ENCODE assay signal across 8 cellular contexts in genomic region chr10:124539935-124540641, GRCh38.
DNase-seq lines count a peak whose midpoint lies in the region; ATAC-seq and TF ChIP-seq lines count a peak whose summit lies in the region.

No MANE protein-coding gene starts in this region.

- no peaks in the 10 kb centered on the region for H3K27me3 ChIP-seq in KMS-11 (ENCODE audit: insufficient read depth, low read depth)
- H3K27me3 ChIP-seq in effector memory CD4-positive, alpha-beta T cell (replicated peaks; ENCODE audit: control insufficient read depth, insufficient read depth, low read length, poor library complexity, severe bottlenecking) = no peaks in the 10 kb centered on the region

- peak overlapping the region; percentile 48; the same call in 1 of the 2 replicates for H3K4me2 ChIP-seq in KMS-11

- H2AFZ ChIP-seq in KMS-11 (ENCODE audit: low read depth) = peak overlapping the region; percentile 84; the same call in 1 of the 2 replicates

- no peak overlapping the region for H3K4me3 ChIP-seq in KMS-11 (IDR thresholded peaks at IDR 0.05; ENCODE audit: insufficient read depth, low read depth, low read length)
- no peak overlapping the region for H3K4me3 ChIP-seq in effector memory CD4-positive, alpha-beta T cell (ENCODE audit: insufficient read depth, low read depth, low read length, poor library complexity, severe bottlenecking)

- ATAC-seq in GM18868 (IDR thresholded peaks at IDR 0.05; ENCODE audit: unreplicated experiment) = peak; percentile 44

- no peaks in the 10 kb centered on the region for H3K9me3 ChIP-seq in effector memory CD4-positive, alpha-beta T cell (ENCODE audit: control insufficient read depth, low read length)

- peak; percentile 67 to 71 for DNase-seq in activated CD4-positive, alpha-beta T cell treated with anti-CD3 and anti-CD28 coated beads, Interleukin-2, amount 50 U/mL, for 48 hours
- DNase-seq in effector memory CD4-positive, alpha-beta T cell = peak; percentile 46 to 55 (median 46)
- DNase-seq in myocyte (ENCODE audit: low read depth) = peak; percentile 44
- peak; percentile 44 for DNase-seq in stimulated activated CD8-positive, alpha-beta memory T cell treated with anti-CD3 and anti-CD28 coated beads, Interleukin-7, amount 100 ng/mL, for 24 hours (ENCODE audit: low read depth)
- no peak for DNase-seq in NCI-H1105 treated with DMSO at 0.1 percent for 48 hours (lab: John Stamatoyannopoulos, UW)

- no peaks in the 10 kb centered on the region for H3K79me2 ChIP-seq in KMS-11 (ENCODE audit: insufficient read depth, low read depth)

- H3K27ac ChIP-seq in 22Rv1 (no peak overlapping the region), KMS-11 (no peak overlapping the region)
- no peak overlapping the region for H3K27ac ChIP-seq in effector memory CD4-positive, alpha-beta T cell (ENCODE audit: insufficient read depth, low read length, poor library complexity, severe bottlenecking)

- peaks cover 8% of the 10 kb centered on the region for H3K4me1 ChIP-seq in KMS-11 (ENCODE audit: low read depth, poor library complexity, severe bottlenecking)
- peaks cover 9% of the 10 kb centered on the region for H3K4me1 ChIP-seq in effector memory CD4-positive, alpha-beta T cell (ENCODE audit: control insufficient read depth, insufficient read depth, low read length, poor library complexity, severe bottlenecking)

- peak overlapping the region; percentile 33; the same call in 1 of the 2 replicates for H3K9ac ChIP-seq in KMS-11

- H3K36me3 ChIP-seq in KMS-11 (ENCODE audit: insufficient read depth) = no peaks in the 10 kb centered on the region
- no peaks in the 10 kb centered on the region for H3K36me3 ChIP-seq in effector memory CD4-positive, alpha-beta T cell (ENCODE audit: control insufficient read depth, insufficient read depth, low read length)

- H4K20me1 ChIP-seq in KMS-11 (ENCODE audit: insufficient read depth) = no peaks in the 10 kb centered on the region

- TF ChIP-seq CTCF in 22Rv1 (IDR thresholded peaks at IDR 0.05) (peak; percentile 52), KMS-11 (conservative IDR thresholded peaks at IDR 0.05; ENCODE audit: low read depth, low read length) (peak; percentile 80)
